Comparison of ENCODE assay signal across 8 cellular contexts in genomic region chr3:37995652-37996641, GRCh38. TPM values are rescaled to one million over a fixed set of nuclear protein-coding genes. Genes with fewer than 3 reads are reported as not detected.
DNase-seq lines count a peak whose midpoint lies in the region; ATAC-seq, FAIRE-seq and TF ChIP-seq lines count a peak whose summit lies in the region.

No MANE protein-coding gene starts in this region.

- peak overlapping the region; percentile 91 for H3K4me3 Mint-ChIP-seq in activated CD8-positive, alpha-beta T cell treated with anti-CD3 and anti-CD28 coated beads, Interleukin-2, amount 10 ng/mL, durations not matched to agents 7 days and 5 days
- no peak overlapping the region for H3K4me3 Mint-ChIP-seq in osteocyte (ENCODE audit: unreplicated experiment)

- intact Hi-C loops in kidney (cut with DNase I) (no loop called here), testis (cut with DNase I; ENCODE audit: low total_unique reads) (no loop called here)

- CTCF ChIA-PET in activated CD8-positive, alpha-beta T cell treated with anti-CD3 and anti-CD28 coated beads, Interleukin-2, amount 10 ng/mL, durations not matched to agents 7 days and 5 days (lab: Charles Lee) = interaction anchor here (0.6 to 2.3 kb wide), 26 partner anchors 9 to 505 kb away, joined by 3 to 21 read pairs (median 4); partner anchors contain the start of genes DLEC1 and XYLB

- no peaks in the 10 kb centered on the region for H4K20me1 ChIP-seq in BLaER1

- WGBS in testis, 2 donors = 80 to 85% methylated on average over 10 of the region's 10 CpGs

- H3K36me3 ChIP-seq in BLaER1 (peaks cover 45% of the 10 kb centered on the region), kidney (ENCODE audit: control insufficient read depth in 1 of 2, insufficient read depth in 2 of 2, low read length in 2 of 2) (peaks cover 0 to 3% of the 10 kb centered on the region in 2 donors), testis (ENCODE audit: low read depth, missing control alignments) (no peaks in the 10 kb centered on the region)

- peak; percentile 93 for DNase-seq in G401 (ENCODE audit: low spot score)
- DNase-seq in activated CD8-positive, alpha-beta T cell treated with anti-CD3 and anti-CD28 coated beads, Interleukin-2, amount 10 ng/mL, durations not matched to agents 7 days and 5 days = peak; percentile 61
- DNase-seq in kidney = peak; percentile 63
- no peak for DNase-seq in testis
- no peak for DNase-seq in stimulated activated CD4-positive, alpha-beta T cell treated with anti-CD3 and anti-CD28 coated beads, Interleukin-4, amount 100 ng/mL, for 1 hour
- no peak for DNase-seq in osteocyte (ENCODE audit: extremely low spot score, unreplicated experiment)

- H3K9me3 ChIP-seq in BLaER1 (no peaks in the 10 kb centered on the region), kidney (ENCODE audit: control insufficient read depth in 1 of 2, low read length in 2 of 2) (no peaks in the 10 kb centered on the region), testis (no peaks in the 10 kb centered on the region)

- peak overlapping the region; percentile 88 for H3K4me2 ChIP-seq in BLaER1

- H3K4me3 ChIP-seq in BLaER1 (0 out of 2 replicates have a peak overlapping the region, but pooled peaks have one; percentile 77), kidney (ENCODE audit: low read length in 2 of 2) (no peak overlapping the region), testis (no peak overlapping the region)

- peaks cover 52% of the 10 kb centered on the region for H3K4me1 ChIP-seq in BLaER1
- peaks cover 7 to 24% of the 10 kb centered on the region in 2 donors for H3K4me1 ChIP-seq in kidney (ENCODE audit: control insufficient read depth in 1 of 2, insufficient read depth in 1 of 2, low read depth in 1 of 2, low read length in 2 of 2)
- H3K4me1 ChIP-seq in testis = peaks cover 25% of the 10 kb centered on the region

- no peaks in the 10 kb centered on the region for H3K9me3 Mint-ChIP-seq in activated CD8-positive, alpha-beta T cell treated with anti-CD3 and anti-CD28 coated beads, Interleukin-2, amount 10 ng/mL, durations not matched to agents 7 days and 5 days (ENCODE audit: insufficient read depth)
- no peaks in the 10 kb centered on the region for H3K9me3 Mint-ChIP-seq in osteocyte (ENCODE audit: unreplicated experiment)

- no peak for FAIRE-seq in kidney (lab: Jason Lieb, UNC)

- H3K27ac Mint-ChIP-seq in activated CD8-positive, alpha-beta T cell treated with anti-CD3 and anti-CD28 coated beads, Interleukin-2, amount 10 ng/mL, durations not matched to agents 7 days and 5 days = peak overlapping the region; percentile 93
- H3K27ac Mint-ChIP-seq in osteocyte (ENCODE audit: unreplicated experiment) = no peak overlapping the region

- TF ChIP-seq POLR2A in testis (IDR thresholded peaks at IDR 0.05) = no peak

- H3K9ac ChIP-seq in BLaER1 (no peak overlapping the region), kidney (ENCODE audit: low read length in 2 of 2) (no peak overlapping the region)

- TF ChIP-seq CTCF in kidney (IDR thresholded peaks at IDR 0.05; ENCODE audit: borderline replicate concordance, extremely low read depth, insufficient read depth) (no peak), testis (IDR thresholded peaks at IDR 0.05) (no peak), osteocyte (IDR thresholded peaks at IDR 0.05) (no peak)

- H3K27ac ChIP-seq in BLaER1 (no peak overlapping the region), kidney (ENCODE audit: low read depth in 2 of 2, low read length in 2 of 2) (no peak overlapping the region), testis (no peak overlapping the region)

- ATAC-seq in activated CD8-positive, alpha-beta T cell treated with anti-CD3 and anti-CD28 coated beads, Interleukin-2, amount 10 ng/mL, durations not matched to agents 7 days and 5 days = no peak
- no peak for ATAC-seq in HG02610 (IDR thresholded peaks at IDR 0.05; ENCODE audit: unreplicated experiment)

- H3K36me3 Mint-ChIP-seq in activated CD8-positive, alpha-beta T cell treated with anti-CD3 and anti-CD28 coated beads, Interleukin-2, amount 10 ng/mL, durations not matched to agents 7 days and 5 days (ENCODE audit: low read depth) = peaks cover 33% of the 10 kb centered on the region
- H3K36me3 Mint-ChIP-seq in osteocyte (ENCODE audit: unreplicated experiment) = no peaks in the 10 kb centered on the region

- H3K27me3 Mint-ChIP-seq in activated CD8-positive, alpha-beta T cell treated with anti-CD3 and anti-CD28 coated beads, Interleukin-2, amount 10 ng/mL, durations not matched to agents 7 days and 5 days (ENCODE audit: low read depth) = peaks cover 3% of the 10 kb centered on the region
- peaks cover 2% of the 10 kb centered on the region for H3K27me3 Mint-ChIP-seq in osteocyte (ENCODE audit: unreplicated experiment)

- in situ Hi-C loops in G401 (cut with HindIII; ENCODE audit: low sequenced_read_pairs) = no loop called here

- POLR2A ChIA-PET in activated CD8-positive, alpha-beta T cell treated with anti-CD3 and anti-CD28 coated beads, Interleukin-2, amount 10 ng/mL, durations not matched to agents 7 days and 5 days (lab: Charles Lee) = interaction anchor here (0.6 to 1.0 kb wide), 3 partner anchors 14 to 669 kb away, joined by 3 read pairs; no protein-coding TSS in a partner anchor

- no peaks in the 10 kb centered on the region for H3K27me3 ChIP-seq in BLaER1
- H3K27me3 ChIP-seq in testis = no peaks in the 10 kb centered on the region

- peaks cover 58% of the 10 kb centered on the region for H3K4me1 Mint-ChIP-seq in activated CD8-positive, alpha-beta T cell treated with anti-CD3 and anti-CD28 coated beads, Interleukin-2, amount 10 ng/mL, durations not matched to agents 7 days and 5 days (ENCODE audit: low read depth)
- peaks cover 25% of the 10 kb centered on the region for H3K4me1 Mint-ChIP-seq in osteocyte (ENCODE audit: unreplicated experiment)

RNA-seq across cellular contexts. Expression of gene VILL, which starts 5.4 kb away (rescaled TPM):
- total RNA-seq in G401 (2014; rRNA removed; shearing (Covaris generic)) = 7.1 and 8.2 TPM in 2 replicates
- total RNA-seq in activated CD8-positive, alpha-beta T cell treated with anti-CD3 and anti-CD28 coated beads, Interleukin-2, amount 10 ng/mL, durations not matched to agents 7 days and 5 days = 10 to 100 TPM; 14.6 to 15.1 TPM
- total RNA-seq in kidney = 7.6 TPM
- 7.4 TPM for polyA plus RNA-seq in kidney (ENCODE audit: insufficient read depth, low read depth, low replicate concordance)
- 10 to 100 TPM; 16.3 to 17.4 TPM for total RNA-seq in testis
- 9.5 TPM for polyA plus RNA-seq in testis (ENCODE audit: insufficient read depth, low read depth, low replicate concordance)
- 2.3 and 2.7 TPM in 2 replicates for total RNA-seq in osteocyte

RNA-seq across cellular contexts. Expression of gene PLCD1, which starts 33.5 kb away (rescaled TPM):
- total RNA-seq in G401 (2014; rRNA removed; shearing (Covaris generic)) = 8.7 and 9.0 TPM in 2 replicates
- 10 to 100 TPM in 1 of 2 experiments, 1 to 10 TPM in 1; 9.7 to 10.1 TPM for total RNA-seq in activated CD8-positive, alpha-beta T cell treated with anti-CD3 and anti-CD28 coated beads, Interleukin-2, amount 10 ng/mL, durations not matched to agents 7 days and 5 days
- total RNA-seq in kidney (50.0 TPM), testis (100 to 1,000 TPM; 155 to 228 TPM), osteocyte (21.8 and 22.8 TPM in 2 replicates)
- polyA plus RNA-seq in kidney (ENCODE audit: insufficient read depth, low read depth, low replicate concordance) (39.1 TPM), testis (ENCODE audit: insufficient read depth, low read depth, low replicate concordance) (88.4 TPM)

RNA-seq across cellular contexts. Expression of gene DLEC1, which starts 43.1 kb away (rescaled TPM):
- not detected in 2 replicates for total RNA-seq in G401 (2014; rRNA removed; shearing (Covaris generic))
- under 1 TPM; 0.26 to 0.60 TPM for total RNA-seq in activated CD8-positive, alpha-beta T cell treated with anti-CD3 and anti-CD28 coated beads, Interleukin-2, amount 10 ng/mL, durations not matched to agents 7 days and 5 days
- total RNA-seq in kidney (3.3 TPM), testis (10 to 100 TPM; 32.3 to 40.8 TPM), osteocyte (0.24 and 0.62 TPM in 2 replicates)
- polyA plus RNA-seq in kidney (ENCODE audit: insufficient read depth, low read depth, low replicate concordance) (0.52 TPM), testis (ENCODE audit: insufficient read depth, low read depth, low replicate concordance) (36.9 TPM)

Comparison
In these comparisons a context has a peak if more than half of its experiments do, and no peak if none do; other contexts are left out.
1. DNase-seq: peak in G401 (single experiment), activated CD8-positive, alpha-beta T cell treated with anti-CD3 and anti-CD28 coated beads, Interleukin-2, amount 10 ng/mL, durations not matched to agents 7 days and 5 days (single experiment) and kidney (single experiment); none in testis (single experiment), stimulated activated CD4-positive, alpha-beta T cell treated with anti-CD3 and anti-CD28 coated beads, Interleukin-4, amount 100 ng/mL, for 1 hour (single experiment) and osteocyte (single experiment).